In the genomic region with DNA sequence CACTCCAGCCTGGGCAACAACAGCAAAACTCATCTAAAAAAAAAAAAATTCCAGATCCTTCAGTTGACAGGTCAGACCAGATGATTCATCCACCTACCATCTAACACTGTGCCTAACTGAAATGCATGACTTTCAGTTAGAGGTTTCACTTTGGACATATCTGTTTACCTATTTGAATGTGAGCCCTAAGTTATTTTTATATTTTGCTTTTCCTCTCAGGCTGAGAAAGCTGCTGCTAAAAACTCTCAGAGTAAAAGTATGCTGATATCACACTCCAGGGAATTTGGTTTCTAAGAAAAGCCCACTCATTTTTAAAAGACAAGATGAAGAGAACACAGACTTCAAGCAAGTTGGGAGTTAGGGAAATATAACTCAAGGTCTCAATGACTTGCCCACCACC, we compare ENCODE assay signal across 9 cellular contexts.
A peak's percentile ranks its signal among the peaks of the same experiment; 100 is the strongest.
DNase-seq lines count a peak whose midpoint lies in the region; ATAC-seq and TF ChIP-seq lines count a peak whose summit lies in the region.
"Had no signal": no experiment of that assay in that cellular context is flagged by ENCODE, and none has a peak within 500 bp of the region (broad histone marks: within the 10 kb centered on the region; RNA-seq: fewer than 3 reads in every experiment).

No MANE protein-coding gene starts in this region.

- peaks cover 38% of the 10 kb centered on the region in 2 donors for H3K4me1 Mint-ChIP-seq in natural killer cell treated with Interleukin-12 subunit alpha and Interleukin-12 subunit beta and Interleukin-15 and Interleukin-18, amount 100 ng/mL, for 72 hours (ENCODE audit: low read depth in 2 of 2)
- peaks cover 17 to 30% of the 10 kb centered on the region in 2 donors for H3K4me1 Mint-ChIP-seq in natural killer cell
- H3K4me1 Mint-ChIP-seq: brain had no signal

- H3K36me3 Mint-ChIP-seq in natural killer cell treated with Interleukin-12 subunit alpha and Interleukin-12 subunit beta and Interleukin-15 and Interleukin-18, amount 100 ng/mL, for 72 hours = no peaks in the 10 kb centered on the region
- H3K36me3 Mint-ChIP-seq in natural killer cell = no peaks in the 10 kb centered on the region

- peak overlapping the region; percentile 59 to 75 for H3K27ac Mint-ChIP-seq in natural killer cell treated with Interleukin-12 subunit alpha and Interleukin-12 subunit beta and Interleukin-15 and Interleukin-18, amount 100 ng/mL, for 72 hours
- H3K27ac Mint-ChIP-seq in natural killer cell = no peak overlapping the region

- POLR2A ChIA-PET in HEK293T (lab: Yijun Ruan, JAX) = no interaction called here

- H3K4me3 Mint-ChIP-seq in natural killer cell treated with Interleukin-12 subunit alpha and Interleukin-12 subunit beta and Interleukin-15 and Interleukin-18, amount 100 ng/mL, for 72 hours = peak overlapping the region; percentile 26
- no peak overlapping the region for H3K4me3 Mint-ChIP-seq in natural killer cell
- H3K4me3 Mint-ChIP-seq: brain had no signal

- ATAC-seq in natural killer cell treated with Interleukin-12 subunit alpha and Interleukin-12 subunit beta and Interleukin-15 and Interleukin-18, amount 100 ng/mL, for 72 hours = peak; percentile 78 to 92
- ATAC-seq in natural killer cell (no peak), HG03108 (IDR thresholded peaks at IDR 0.05; ENCODE audit: unreplicated experiment) (peak; percentile 93), sciatic nerve (peak; percentile 79)

- in situ Hi-C loops in brain microvascular endothelial cell (cut with HindIII; ENCODE audit: low pct_ligation_motif_present, low sequenced_read_pairs) = no loop called here

- DNase-seq in natural killer cell treated with Interleukin-12 subunit alpha and Interleukin-12 subunit beta and Interleukin-15 and Interleukin-18, amount 100 ng/mL, for 72 hours (ENCODE audit: low spot score) = no peak
- no peak for DNase-seq in natural killer cell
- DNase-seq in brain microvascular endothelial cell = peak; percentile 62
- no peak for DNase-seq in sciatic nerve (ENCODE audit: low spot score)
- DNase-seq in HEK293T (ENCODE audit: extremely low spot score) = no peak
- no peak for DNase-seq in NCI-H2081 (lab: John Stamatoyannopoulos, UW)
- no peak for DNase-seq in NCI-H748 treated with DMSO at 0.1 percent for 48 hours (lab: John Stamatoyannopoulos, UW)

- H3K27me3 Mint-ChIP-seq in natural killer cell treated with Interleukin-12 subunit alpha and Interleukin-12 subunit beta and Interleukin-15 and Interleukin-18, amount 100 ng/mL, for 72 hours = no peaks in the 10 kb centered on the region
- H3K27me3 Mint-ChIP-seq in natural killer cell (ENCODE audit: low read depth in 2 of 2) = no peaks in the 10 kb centered on the region
- H3K27me3 Mint-ChIP-seq: brain had no signal

- CTCF ChIA-PET in HEK293T (lab: Yijun Ruan, JAX) = interaction anchor here (0.5 kb wide), 1 partner anchor 726 kb away, joined by 4 read pairs; no protein-coding TSS in a partner anchor

- H3K36me3 ChIP-seq in brain microvascular endothelial cell (replicated peaks) = no peaks in the 10 kb centered on the region

- peak overlapping the region; percentile 54 for H3K27ac ChIP-seq in brain microvascular endothelial cell

- TF ChIP-seq CTCF in natural killer cell (IDR thresholded peaks at IDR 0.05) (no peak), brain microvascular endothelial cell (IDR thresholded peaks at IDR 0.05; ENCODE audit: low read depth, low read length, missing control alignments) (no peak)

- no peaks in the 10 kb centered on the region for H3K9me3 Mint-ChIP-seq in natural killer cell treated with Interleukin-12 subunit alpha and Interleukin-12 subunit beta and Interleukin-15 and Interleukin-18, amount 100 ng/mL, for 72 hours
- no peaks in the 10 kb centered on the region for H3K9me3 Mint-ChIP-seq in natural killer cell
- H3K9me3 Mint-ChIP-seq: brain had no signal

- no peaks in the 10 kb centered on the region for H3K27me3 ChIP-seq in brain microvascular endothelial cell (replicated peaks)

- intact Hi-C loops in natural killer cell (cut with micrococcal nuclease) (no loop called here), sciatic nerve (cut with DNase I) (no loop called here)

- no peak overlapping the region for H3K4me3 ChIP-seq in brain microvascular endothelial cell (ENCODE audit: low read depth, low read length)

TF ChIP-seq in HEK293T, 16 proteins besides CTCF, POLR2A, EP300 and RAD21:
- no peak for TF ChIP-seq FOXM1 (IDR thresholded peaks at IDR 0.05; ENCODE audit: borderline replicate concordance)
- TF ChIP-seq BHLHE40 (IDR thresholded peaks at IDR 0.05; ENCODE audit: borderline replicate concordance) = no peak
- no peak for TF ChIP-seq ARNT (IDR thresholded peaks at IDR 0.05)
- no peak for TF ChIP-seq ELF4 (IDR thresholded peaks at IDR 0.05)
- TF ChIP-seq TARDBP (IDR thresholded peaks at IDR 0.05) = no peak
- no peak for TF ChIP-seq SP1 (IDR thresholded peaks at IDR 0.05)
- no peak for TF ChIP-seq NFRKB (IDR thresholded peaks at IDR 0.05)
- TF ChIP-seq SUZ12 (IDR thresholded peaks at IDR 0.05) = no peak

Comparison
In these comparisons a context has a peak if more than half of its experiments do, and no peak if none do; other contexts are left out.
1. ATAC-seq: peak in natural killer cell treated with Interleukin-12 subunit alpha and Interleukin-12 subunit beta and Interleukin-15 and Interleukin-18, amount 100 ng/mL, for 72 hours (2 of 2), HG03108 (single experiment) and sciatic nerve (single experiment); none in natural killer cell (0 of 3).
2. H3K27ac Mint-ChIP-seq: peak in natural killer cell treated with Interleukin-12 subunit alpha and Interleukin-12 subunit beta and Interleukin-15 and Interleukin-18, amount 100 ng/mL, for 72 hours (2 of 2); none in natural killer cell (0 of 2).